ENCODE assay signal across 10 cellular contexts in genomic region chr10:71372882-71373495, GRCh38. TPM values are rescaled to one million over a fixed set of nuclear protein-coding genes. Genes with fewer than 3 reads are reported as not detected.
A peak's percentile ranks its signal among the peaks of the same experiment; 100 is the strongest.
DNase-seq lines count a peak whose midpoint lies in the region; ATAC-seq, FAIRE-seq and TF ChIP-seq lines count a peak whose summit lies in the region.
"Had no signal": no experiment of that assay in that cellular context is flagged by ENCODE, and none has a peak within 500 bp of the region (broad histone marks: within the 10 kb centered on the region; RNA-seq: fewer than 3 reads in every experiment).

No MANE protein-coding gene starts in this region.

- intact Hi-C loops in mucosa of descending colon (cut with DNase I, micrococcal nuclease): no loop called here

- peak; percentile 87 for DNase-seq in CD1c-positive myeloid dendritic cell (ENCODE audit: extremely low spot score)
- peak in 27 of 61 donors; percentile 12 to 79 (median 42) for DNase-seq in caudate nucleus (lab: John Stamatoyannopoulos, UW)
- no peak for DNase-seq in mucosa of descending colon
- DNase-seq in RCC 7860 (ENCODE audit: low spot score): no peak
- DNase-seq in HPDE6-E6E7 (ENCODE audit: extremely low spot score): no peak
- DNase-seq: adrenal gland, NCI-H526 treated with DMSO at 0.1 percent for 48 hours had no signal

- no peak for TF ChIP-seq CTCF in mucosa of descending colon (IDR thresholded peaks at IDR 0.05)

- H3K4me1 ChIP-seq in mucosa of descending colon (ENCODE audit: low read depth): peaks cover 8% of the 10 kb centered on the region

- peak overlapping the region; percentile 82 for H3K27ac ChIP-seq in caudate nucleus (ENCODE audit: low read depth, low read length)

- no peaks in the 10 kb centered on the region for H3K9me3 ChIP-seq in mucosa of descending colon
- H3K9me3 ChIP-seq: adrenal gland had no signal

- no peak for FAIRE-seq in RCC 7860 (lab: Jason Lieb, UNC)

- H3K4me3 ChIP-seq in mucosa of descending colon: no peak overlapping the region
- H3K4me3 ChIP-seq: adrenal gland had no signal

- peak; percentile 54 for ATAC-seq in GM19463 (IDR thresholded peaks at IDR 0.05; ENCODE audit: unreplicated experiment)
- peak; percentile 57 for ATAC-seq in HG03175 (IDR thresholded peaks at IDR 0.05; ENCODE audit: unreplicated experiment)
- ATAC-seq in mucosa of descending colon: no peak
- ATAC-seq in HG03439 (IDR thresholded peaks at IDR 0.05; ENCODE audit: unreplicated experiment): no peak

- no peaks in the 10 kb centered on the region for H3K36me3 ChIP-seq in mucosa of descending colon (ENCODE audit: low read depth)
- H3K36me3 ChIP-seq: adrenal gland had no signal

RNA-seq across cellular contexts. Expression of gene CDH23, which starts 23.7 kb away (rescaled TPM):
- total RNA-seq in mucosa of descending colon: 1 to 10 TPM; 1.8 to 3.6 (median 3.0) TPM

RNA-seq across cellular contexts. Expression of gene SLC29A3, which starts 53.9 kb away (rescaled TPM):
- total RNA-seq in mucosa of descending colon: 1 to 10 TPM; 6.0 to 6.4 (median 6.3) TPM

Comparison
In these comparisons a context has a peak if more than half of its experiments do, and no peak if none do; other contexts are left out.
1. ATAC-seq: peak in GM19463 (single experiment) and HG03175 (single experiment); none in mucosa of descending colon (single experiment) and HG03439 (single experiment).